Comparison of ENCODE assay signal across 1 cellular context in genomic region chr19:11091343-11092153, GRCh38.
A peak's percentile ranks its signal among the peaks of the same experiment; 100 is the strongest.
TF ChIP-seq lines count a peak whose summit lies in the region.

No MANE protein-coding gene starts in this region.

TF ChIP-seq in HepG2, 621 proteins besides CTCF, POLR2A, EP300 and RAD21 (continued from another document and continues in another):
- TF ChIP-seq, protein P1, sequence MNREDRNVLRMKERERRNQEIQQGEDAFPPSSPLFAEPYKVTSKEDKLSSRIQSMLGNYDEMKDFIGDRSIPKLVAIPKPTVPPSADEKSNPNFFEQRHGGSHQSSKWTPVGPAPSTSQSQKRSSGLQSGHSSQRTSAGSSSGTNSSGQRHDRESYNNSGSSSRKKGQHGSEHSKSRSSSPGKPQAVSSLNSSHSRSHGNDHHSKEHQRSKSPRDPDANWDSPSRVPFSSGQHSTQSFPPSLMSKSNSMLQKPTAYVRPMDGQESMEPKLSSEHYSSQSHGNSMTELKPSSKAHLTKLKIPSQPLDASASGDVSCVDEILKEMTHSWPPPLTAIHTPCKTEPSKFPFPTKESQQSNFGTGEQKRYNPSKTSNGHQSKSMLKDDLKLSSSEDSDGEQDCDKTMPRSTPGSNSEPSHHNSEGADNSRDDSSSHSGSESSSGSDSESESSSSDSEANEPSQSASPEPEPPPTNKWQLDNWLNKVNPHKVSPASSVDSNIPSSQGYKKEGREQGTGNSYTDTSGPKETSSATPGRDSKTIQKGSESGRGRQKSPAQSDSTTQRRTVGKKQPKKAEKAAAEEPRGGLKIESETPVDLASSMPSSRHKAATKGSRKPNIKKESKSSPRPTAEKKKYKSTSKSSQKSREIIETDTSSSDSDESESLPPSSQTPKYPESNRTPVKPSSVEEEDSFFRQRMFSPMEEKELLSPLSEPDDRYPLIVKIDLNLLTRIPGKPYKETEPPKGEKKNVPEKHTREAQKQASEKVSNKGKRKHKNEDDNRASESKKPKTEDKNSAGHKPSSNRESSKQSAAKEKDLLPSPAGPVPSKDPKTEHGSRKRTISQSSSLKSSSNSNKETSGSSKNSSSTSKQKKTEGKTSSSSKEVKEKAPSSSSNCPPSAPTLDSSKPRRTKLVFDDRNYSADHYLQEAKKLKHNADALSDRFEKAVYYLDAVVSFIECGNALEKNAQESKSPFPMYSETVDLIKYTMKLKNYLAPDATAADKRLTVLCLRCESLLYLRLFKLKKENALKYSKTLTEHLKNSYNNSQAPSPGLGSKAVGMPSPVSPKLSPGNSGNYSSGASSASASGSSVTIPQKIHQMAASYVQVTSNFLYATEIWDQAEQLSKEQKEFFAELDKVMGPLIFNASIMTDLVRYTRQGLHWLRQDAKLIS (CRISPR knock-in tag; IDR thresholded peaks at IDR 0.05) = peak; percentile 88
- TF ChIP-seq SALL2 (CRISPR knock-in tag; IDR thresholded peaks at IDR 0.05) (no peak), NFE2 (CRISPR knock-in tag; IDR thresholded peaks at IDR 0.05) (no peak), ZBTB20 (CRISPR knock-in tag; IDR thresholded peaks at IDR 0.05; ENCODE audit: borderline replicate concordance, low read depth) (no peak), ZNF589 (CRISPR knock-in tag; conservative IDR thresholded peaks at IDR 0.05) (no peak), MXI1 (IDR thresholded peaks at IDR 0.05; ENCODE audit: borderline replicate concordance, low read depth, low read length) (peak; percentile 21; the same call in 1 of the 3 replicates), ZNF30 (CRISPR knock-in tag; IDR thresholded peaks at IDR 0.05) (no peak), ZZZ3 (CRISPR knock-in tag; IDR thresholded peaks at IDR 0.05; ENCODE audit: borderline replicate concordance) (no peak), POGK (CRISPR knock-in tag; conservative IDR thresholded peaks at IDR 0.05) (no peak), SP2 (CRISPR knock-in tag; IDR thresholded peaks at IDR 0.05) (no peak), ZFP41 (CRISPR knock-in tag; IDR thresholded peaks at IDR 0.05; ENCODE audit: borderline replicate concordance) (no peak), ZNF263 (CRISPR knock-in tag; IDR thresholded peaks at IDR 0.05) (peak; percentile 46; the same call in 1 of the 2 replicates), MED1 (CRISPR knock-in tag; IDR thresholded peaks at IDR 0.05) (peak; percentile 72), ZSCAN30 (CRISPR knock-in tag; IDR thresholded peaks at IDR 0.05) (no peak), MAX (IDR thresholded peaks at IDR 0.05) (peak; percentile 25; the same call in 1 of the 2 replicates), STAT5B (CRISPR knock-in tag; IDR thresholded peaks at IDR 0.05) (no peak), TGIF2 (CRISPR knock-in tag; IDR thresholded peaks at IDR 0.05) (peak; percentile 46), TRIM24 (CRISPR knock-in tag; IDR thresholded peaks at IDR 0.05) (no peak), ZNF333 (CRISPR knock-in tag; IDR thresholded peaks at IDR 0.05; ENCODE audit: borderline replicate concordance) (no peak), SPEN (CRISPR knock-in tag; IDR thresholded peaks at IDR 0.05; ENCODE audit: low read depth) (no peak), MXD4 (CRISPR knock-in tag; IDR thresholded peaks at IDR 0.05) (no peak), ZBTB21 (CRISPR knock-in tag; IDR thresholded peaks at IDR 0.05) (no peak), ZNF710 (CRISPR knock-in tag; IDR thresholded peaks at IDR 0.05; ENCODE audit: borderline replicate concordance) (no peak), ZNF891 (CRISPR knock-in tag; IDR thresholded peaks at IDR 0.05) (no peak), TCF7L2 (IDR thresholded peaks at IDR 0.05; ENCODE audit: low read depth, low read length) (no peak), RFX1 (IDR thresholded peaks at IDR 0.05) (peak; percentile 29; the same call in 1 of the 2 replicates), KMT2B (CRISPR knock-in tag; IDR thresholded peaks at IDR 0.05) (no peak), NR1H2 (CRISPR knock-in tag; IDR thresholded peaks at IDR 0.05; ENCODE audit: borderline replicate concordance, low read depth) (no peak), ELK4 (CRISPR knock-in tag; IDR thresholded peaks at IDR 0.05; ENCODE audit: borderline replicate concordance) (no peak), ZBTB1 (CRISPR knock-in tag; IDR thresholded peaks at IDR 0.05; ENCODE audit: borderline replicate concordance) (no peak), NR2F6 (IDR thresholded peaks at IDR 0.05) (no peak), NR2F6 (CRISPR knock-in tag; IDR thresholded peaks at IDR 0.05) (no peak), ZMYM4 (CRISPR knock-in tag; IDR thresholded peaks at IDR 0.05) (no peak), ISL2 (CRISPR knock-in tag; IDR thresholded peaks at IDR 0.05) (peak; percentile 38; the same call in 1 of the 2 replicates), ZSCAN22 (CRISPR knock-in tag; IDR thresholded peaks at IDR 0.05) (no peak), U2AF2 (IDR thresholded peaks at IDR 0.05; ENCODE audit: low read depth, low read length) (no peak), ZSCAN21 (CRISPR knock-in tag; IDR thresholded peaks at IDR 0.05; ENCODE audit: borderline replicate concordance) (no peak)
- TF ChIP-seq, protein P2, sequence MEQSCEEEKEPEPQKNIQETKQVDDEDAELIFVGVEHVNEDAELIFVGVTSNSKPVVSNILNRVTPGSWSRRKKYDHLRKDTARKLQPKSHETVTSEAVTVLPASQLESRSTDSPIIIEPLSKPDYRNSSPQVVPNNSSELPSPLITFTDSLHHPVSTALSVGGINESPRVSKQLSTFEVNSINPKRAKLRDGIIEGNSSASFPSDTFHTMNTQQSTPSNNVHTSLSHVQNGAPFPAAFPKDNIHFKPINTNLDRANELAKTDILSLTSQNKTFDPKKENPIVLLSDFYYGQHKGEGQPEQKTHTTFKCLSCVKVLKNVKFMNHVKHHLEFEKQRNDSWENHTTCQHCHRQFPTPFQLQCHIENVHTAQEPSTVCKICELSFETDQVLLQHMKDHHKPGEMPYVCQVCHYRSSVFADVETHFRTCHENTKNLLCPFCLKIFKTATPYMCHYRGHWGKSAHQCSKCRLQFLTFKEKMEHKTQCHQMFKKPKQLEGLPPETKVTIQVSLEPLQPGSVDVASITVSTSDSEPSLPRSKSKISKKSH (CRISPR knock-in tag; IDR thresholded peaks at IDR 0.05; ENCODE audit: borderline replicate concordance) = no peak
- TF ChIP-seq, protein P3, sequence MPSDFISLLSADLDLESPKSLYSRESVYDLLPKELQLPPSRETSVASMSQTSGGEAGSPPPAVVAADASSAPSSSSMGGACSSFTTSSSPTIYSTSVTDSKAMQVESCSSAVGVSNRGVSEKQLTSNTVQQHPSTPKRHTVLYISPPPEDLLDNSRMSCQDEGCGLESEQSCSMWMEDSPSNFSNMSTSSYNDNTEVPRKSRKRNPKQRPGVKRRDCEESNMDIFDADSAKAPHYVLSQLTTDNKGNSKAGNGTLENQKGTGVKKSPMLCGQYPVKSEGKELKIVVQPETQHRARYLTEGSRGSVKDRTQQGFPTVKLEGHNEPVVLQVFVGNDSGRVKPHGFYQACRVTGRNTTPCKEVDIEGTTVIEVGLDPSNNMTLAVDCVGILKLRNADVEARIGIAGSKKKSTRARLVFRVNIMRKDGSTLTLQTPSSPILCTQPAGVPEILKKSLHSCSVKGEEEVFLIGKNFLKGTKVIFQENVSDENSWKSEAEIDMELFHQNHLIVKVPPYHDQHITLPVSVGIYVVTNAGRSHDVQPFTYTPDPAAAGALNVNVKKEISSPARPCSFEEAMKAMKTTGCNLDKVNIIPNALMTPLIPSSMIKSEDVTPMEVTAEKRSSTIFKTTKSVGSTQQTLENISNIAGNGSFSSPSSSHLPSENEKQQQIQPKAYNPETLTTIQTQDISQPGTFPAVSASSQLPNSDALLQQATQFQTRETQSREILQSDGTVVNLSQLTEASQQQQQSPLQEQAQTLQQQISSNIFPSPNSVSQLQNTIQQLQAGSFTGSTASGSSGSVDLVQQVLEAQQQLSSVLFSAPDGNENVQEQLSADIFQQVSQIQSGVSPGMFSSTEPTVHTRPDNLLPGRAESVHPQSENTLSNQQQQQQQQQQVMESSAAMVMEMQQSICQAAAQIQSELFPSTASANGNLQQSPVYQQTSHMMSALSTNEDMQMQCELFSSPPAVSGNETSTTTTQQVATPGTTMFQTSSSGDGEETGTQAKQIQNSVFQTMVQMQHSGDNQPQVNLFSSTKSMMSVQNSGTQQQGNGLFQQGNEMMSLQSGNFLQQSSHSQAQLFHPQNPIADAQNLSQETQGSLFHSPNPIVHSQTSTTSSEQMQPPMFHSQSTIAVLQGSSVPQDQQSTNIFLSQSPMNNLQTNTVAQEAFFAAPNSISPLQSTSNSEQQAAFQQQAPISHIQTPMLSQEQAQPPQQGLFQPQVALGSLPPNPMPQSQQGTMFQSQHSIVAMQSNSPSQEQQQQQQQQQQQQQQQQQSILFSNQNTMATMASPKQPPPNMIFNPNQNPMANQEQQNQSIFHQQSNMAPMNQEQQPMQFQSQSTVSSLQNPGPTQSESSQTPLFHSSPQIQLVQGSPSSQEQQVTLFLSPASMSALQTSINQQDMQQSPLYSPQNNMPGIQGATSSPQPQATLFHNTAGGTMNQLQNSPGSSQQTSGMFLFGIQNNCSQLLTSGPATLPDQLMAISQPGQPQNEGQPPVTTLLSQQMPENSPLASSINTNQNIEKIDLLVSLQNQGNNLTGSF (CRISPR knock-in tag; IDR thresholded peaks at IDR 0.05) = no peak
- TF ChIP-seq, protein P4, sequence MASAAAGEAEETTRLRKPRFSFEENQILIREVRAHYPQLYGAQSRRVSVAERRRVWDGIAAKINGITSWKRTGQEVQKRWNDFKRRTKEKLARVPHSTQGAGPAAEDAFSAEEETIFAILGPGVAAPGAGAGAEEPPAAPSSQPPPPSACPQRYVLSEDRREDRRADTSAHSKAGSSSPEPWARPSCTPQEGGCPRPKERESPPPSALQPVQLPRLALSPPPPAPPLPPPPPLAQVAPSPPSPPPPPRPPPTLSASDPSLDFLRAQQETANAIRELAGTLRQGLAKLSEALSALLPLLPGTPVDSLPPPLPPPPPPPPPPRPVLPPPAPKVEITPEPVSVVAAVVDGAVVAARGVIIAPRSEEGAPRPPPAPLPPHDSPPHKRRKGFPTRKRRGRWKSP (CRISPR knock-in tag; IDR thresholded peaks at IDR 0.05) = no peak
- TF ChIP-seq, protein P5, sequence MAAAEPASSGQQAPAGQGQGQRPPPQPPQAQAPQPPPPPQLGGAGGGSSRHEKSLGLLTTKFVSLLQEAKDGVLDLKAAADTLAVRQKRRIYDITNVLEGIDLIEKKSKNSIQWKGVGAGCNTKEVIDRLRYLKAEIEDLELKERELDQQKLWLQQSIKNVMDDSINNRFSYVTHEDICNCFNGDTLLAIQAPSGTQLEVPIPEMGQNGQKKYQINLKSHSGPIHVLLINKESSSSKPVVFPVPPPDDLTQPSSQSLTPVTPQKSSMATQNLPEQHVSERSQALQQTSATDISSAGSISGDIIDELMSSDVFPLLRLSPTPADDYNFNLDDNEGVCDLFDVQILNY (CRISPR knock-in tag; conservative IDR thresholded peaks at IDR 0.05) = no peak
- TF ChIP-seq, protein P6, sequence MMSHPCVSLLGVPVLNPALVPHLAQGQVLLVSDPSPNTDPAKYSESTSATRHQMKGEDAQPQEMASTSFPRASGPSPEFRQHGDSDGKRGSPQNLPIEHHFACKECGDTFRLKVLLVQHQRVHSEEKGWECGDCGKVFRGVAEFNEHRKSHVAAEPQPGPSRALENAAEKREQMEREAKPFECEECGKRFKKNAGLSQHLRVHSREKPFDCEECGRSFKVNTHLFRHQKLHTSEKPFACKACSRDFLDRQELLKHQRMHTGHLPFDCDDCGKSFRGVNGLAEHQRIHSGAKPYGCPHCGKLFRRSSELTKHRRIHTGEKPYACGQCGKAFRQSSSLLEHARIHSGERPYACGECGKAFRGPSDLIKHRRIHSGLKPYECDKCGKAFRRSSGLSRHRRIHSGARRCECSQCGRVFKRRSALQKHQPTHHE (CRISPR knock-in tag; IDR thresholded peaks at IDR 0.05; ENCODE audit: borderline replicate concordance) = no peak; the same call in 1 of the 2 replicates
- TF ChIP-seq, protein P7, sequence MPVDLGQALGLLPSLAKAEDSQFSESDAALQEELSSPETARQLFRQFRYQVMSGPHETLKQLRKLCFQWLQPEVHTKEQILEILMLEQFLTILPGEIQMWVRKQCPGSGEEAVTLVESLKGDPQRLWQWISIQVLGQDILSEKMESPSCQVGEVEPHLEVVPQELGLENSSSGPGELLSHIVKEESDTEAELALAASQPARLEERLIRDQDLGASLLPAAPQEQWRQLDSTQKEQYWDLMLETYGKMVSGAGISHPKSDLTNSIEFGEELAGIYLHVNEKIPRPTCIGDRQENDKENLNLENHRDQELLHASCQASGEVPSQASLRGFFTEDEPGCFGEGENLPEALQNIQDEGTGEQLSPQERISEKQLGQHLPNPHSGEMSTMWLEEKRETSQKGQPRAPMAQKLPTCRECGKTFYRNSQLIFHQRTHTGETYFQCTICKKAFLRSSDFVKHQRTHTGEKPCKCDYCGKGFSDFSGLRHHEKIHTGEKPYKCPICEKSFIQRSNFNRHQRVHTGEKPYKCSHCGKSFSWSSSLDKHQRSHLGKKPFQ (CRISPR knock-in tag; IDR thresholded peaks at IDR 0.05; ENCODE audit: insufficient replicate concordance) = no peak
